Comparison of ENCODE assay signal across 1 cellular context in genomic region chr12:52037248-52037861, GRCh38.
TF ChIP-seq lines count a peak whose summit lies in the region.

No MANE protein-coding gene starts in this region.

TF ChIP-seq in H1, 55 proteins besides CTCF, POLR2A, EP300 and RAD21:
- TF ChIP-seq EZH2 (IDR thresholded peaks at IDR 0.05; ENCODE audit: low read depth, low read length, severe bottlenecking) (peak; percentile 26), EGR1 (IDR thresholded peaks at IDR 0.05; ENCODE audit: borderline replicate concordance, low read depth, low read length) (0 out of 2 replicates have a peak, but pooled peaks have one; percentile 32), MAX (IDR thresholded peaks at IDR 0.05) (peak; percentile 95), YY1 (IDR thresholded peaks at IDR 0.05; ENCODE audit: low read depth, low read length) (no peak), TCF12 (IDR thresholded peaks at IDR 0.05; ENCODE audit: low read depth, low read length) (no peak), CHD1 (IDR thresholded peaks at IDR 0.05; ENCODE audit: low read depth, low read length) (no peak), CBX5 (IDR thresholded peaks at IDR 0.05; ENCODE audit: low read depth, low read length) (no peak), SRF (IDR thresholded peaks at IDR 0.05; ENCODE audit: low read depth, low read length) (no peak), SUZ12 (IDR thresholded peaks at IDR 0.05; ENCODE audit: low read length) (no peak), TBP (IDR thresholded peaks at IDR 0.05; ENCODE audit: low read depth, low read length) (no peak), BACH1 (IDR thresholded peaks at IDR 0.05; ENCODE audit: low read length) (no peak), PHF8 (conservative IDR thresholded peaks at IDR 0.05; ENCODE audit: low read depth, low read length) (peak; percentile 56; the same call in 1 of the 2 replicates), GABPA (IDR thresholded peaks at IDR 0.05; ENCODE audit: borderline replicate concordance, insufficient read depth, low read length) (no peak), ATF3 (IDR thresholded peaks at IDR 0.05; ENCODE audit: insufficient read depth, low read depth, low read length) (peak; percentile 37; the same call in 1 of the 2 replicates), TAF1 (IDR thresholded peaks at IDR 0.05; ENCODE audit: low read depth, low read length) (peak; percentile 58; the same call in 1 of the 2 replicates), E2F6 (IDR thresholded peaks at IDR 0.05) (peak; percentile 99), KDM4A (IDR thresholded peaks at IDR 0.05; ENCODE audit: low read depth, low read length, severe bottlenecking) (peak; percentile 8), SIRT6 (IDR thresholded peaks at IDR 0.05; ENCODE audit: low read length) (no peak), ASH2L (IDR thresholded peaks at IDR 0.05; ENCODE audit: low read length) (no peak), TEAD4 (IDR thresholded peaks at IDR 0.05; ENCODE audit: low read depth, low read length) (peak; percentile 59; the same call in 1 of the 2 replicates), SP4 (IDR thresholded peaks at IDR 0.05; ENCODE audit: low read length) (no peak), HDAC2 (IDR thresholded peaks at IDR 0.05; ENCODE audit: borderline replicate concordance in 1 of 2, low read depth in 2 of 2, low read length in 2 of 2) (0 out of 4 replicates have a peak, but pooled peaks of 1 of the 2 experiments have one; percentile 0), CEBPB (IDR thresholded peaks at IDR 0.05; ENCODE audit: low read depth, low read length) (peak; percentile 79)
